Comparison of ENCODE assay signal across 11 cellular contexts in genomic region chr3:130052366-130052765, GRCh38. TPM values are rescaled to one million over a fixed set of nuclear protein-coding genes. Genes with fewer than 3 reads are reported as not detected.
"Had no signal": no experiment of that assay in that cellular context is flagged by ENCODE, and none has a peak within 500 bp of the region (broad histone marks: within the 10 kb centered on the region; RNA-seq: fewer than 3 reads in every experiment).

No MANE protein-coding gene starts in this region.

RNA-seq across cellular contexts. Expression of gene ALG1L2, which starts 29.3 kb away (rescaled TPM):
- total RNA-seq: liver, osteoblast, psoas muscle, sigmoid colon, smooth muscle cell, temporal lobe, tibial nerve, vagina had no signal
- polyA plus RNA-seq: liver; mammary epithelial cell; naive thymus-derived CD4-positive, alpha-beta T cell; psoas muscle; urinary bladder had no signal
